1 cellular context compared by ENCODE assay signal in the genomic region with DNA sequence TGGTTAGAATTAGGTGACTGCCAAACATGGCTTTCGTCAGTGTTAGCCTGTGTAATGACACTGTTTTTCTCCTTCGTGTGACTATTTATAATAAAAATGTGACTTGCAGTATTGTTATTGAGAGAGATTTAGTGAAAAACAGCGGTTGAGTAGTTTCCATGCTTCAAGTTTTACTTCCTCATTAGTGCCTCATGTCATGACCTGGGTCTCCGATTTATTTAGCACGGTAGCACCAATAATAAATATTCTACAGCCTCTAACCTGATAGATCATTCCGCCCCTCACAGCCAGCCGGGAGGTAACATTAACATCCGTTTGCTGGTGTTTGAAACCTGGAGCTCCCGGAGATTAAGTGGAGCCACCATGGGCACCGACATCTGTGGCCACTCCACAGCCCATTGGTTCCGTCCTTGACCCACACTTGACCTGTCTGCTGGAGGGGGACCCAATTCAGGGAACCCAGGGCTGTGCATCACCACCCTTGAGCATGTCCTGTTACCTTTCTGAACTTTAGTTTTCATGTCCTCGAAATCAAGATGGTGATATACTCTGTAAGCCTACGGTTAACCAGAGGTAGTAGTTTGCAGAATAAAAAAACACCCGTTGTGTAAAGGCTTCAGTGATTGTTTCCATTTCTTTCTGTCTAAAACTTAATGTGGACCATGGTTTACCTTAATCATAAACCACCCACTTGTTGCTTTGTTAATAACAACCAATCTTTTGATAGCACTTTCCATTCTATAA.
TF ChIP-seq lines count a peak whose summit lies in the region.

No MANE protein-coding gene starts in this region.

TF ChIP-seq in GM23338, 12 proteins besides CTCF, POLR2A, EP300 and RAD21 (continued from another document):
- TF ChIP-seq ZNF462 (CRISPR knock-in tag; IDR thresholded peaks at IDR 0.05): no peak
- TF ChIP-seq ZNF114 (CRISPR knock-in tag; IDR thresholded peaks at IDR 0.05): no peak
- TF ChIP-seq POLR2AphosphoS5 (IDR thresholded peaks at IDR 0.05; ENCODE audit: low read depth): no peak
- no peak for TF ChIP-seq JUNB (IDR thresholded peaks at IDR 0.05; ENCODE audit: unreplicated experiment)
- no peak for TF ChIP-seq ZNF331 (CRISPR knock-in tag; IDR thresholded peaks at IDR 0.05; ENCODE audit: low read depth)
- no peak for TF ChIP-seq ETS1 (IDR thresholded peaks at IDR 0.05)
- TF ChIP-seq EZH2phosphoT487 (IDR thresholded peaks at IDR 0.05; ENCODE audit: unreplicated experiment): no peak
- no peak for TF ChIP-seq STAT1 (IDR thresholded peaks at IDR 0.05; ENCODE audit: unreplicated experiment)
